Comparison of ENCODE assay signal across 8 cellular contexts in the genomic region with DNA sequence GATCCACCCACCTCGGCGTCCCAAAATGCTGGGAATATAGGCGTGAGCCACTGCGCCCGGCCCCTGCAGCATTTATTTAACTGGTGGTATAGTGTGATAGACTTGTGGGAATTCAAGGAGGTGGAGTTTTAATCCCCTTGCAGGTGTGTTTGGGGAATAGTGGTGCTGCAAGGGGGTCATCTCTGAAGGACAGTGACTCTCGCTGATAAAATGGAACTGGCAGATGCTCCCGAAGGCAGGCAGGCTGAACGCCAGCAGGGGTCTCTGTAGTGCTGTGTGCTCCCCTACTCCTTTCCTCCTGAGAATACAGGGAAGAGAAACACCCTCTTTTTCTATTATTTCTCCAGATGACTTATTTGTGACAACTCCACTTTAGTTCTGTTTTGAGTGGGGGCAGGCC. TPM values are rescaled to one million over a fixed set of nuclear protein-coding genes. Genes with fewer than 3 reads are reported as not detected.
A peak's percentile ranks its signal among the peaks of the same experiment; 100 is the strongest.
DNase-seq lines count a peak whose midpoint lies in the region; ATAC-seq, FAIRE-seq and TF ChIP-seq lines count a peak whose summit lies in the region.

No MANE protein-coding gene starts in this region.

- no peak for TF ChIP-seq POLR2A in uterus (IDR thresholded peaks at IDR 0.05)

- H3K27ac ChIP-seq in Panc1 (ENCODE audit: low read length): no peak overlapping the region
- no peak overlapping the region for H3K27ac ChIP-seq in uterus

- TF ChIP-seq CTCF in D721Med (IDR thresholded peaks at IDR 0.05; ENCODE audit: insufficient read depth, missing control alignments): peak; percentile 58
- peak; percentile 55 for TF ChIP-seq CTCF in Panc1 (IDR thresholded peaks at IDR 0.05)
- no peak for TF ChIP-seq CTCF in uterus (IDR thresholded peaks at IDR 0.05)

- H3K36me3 ChIP-seq in Panc1 (ENCODE audit: control insufficient read depth, insufficient read depth, low read length) (no peaks in the 10 kb centered on the region), uterus (no peaks in the 10 kb centered on the region)

- FAIRE-seq in D721Med (lab: Jason Lieb, UNC): no peak

- H3K4me1 ChIP-seq in Panc1 (ENCODE audit: control insufficient read depth, insufficient read depth, low read length) (peaks cover 3% of the 10 kb centered on the region; the same call in 1 of the 2 replicates), uterus (peaks cover 0 to 3% of the 10 kb centered on the region in 2 donors)

- BruUV-seq in Panc1 (replicated peaks; lab: Mats Ljungman, UMichigan): no TSS peak

- ATAC-seq in Panc1: no peak

- H3K27me3 ChIP-seq in Panc1 (ENCODE audit: control insufficient read depth, insufficient read depth, low read length) (no peaks in the 10 kb centered on the region), uterus (no peaks in the 10 kb centered on the region)

- no peak for DNase-seq in D721Med (ENCODE audit: insufficient read length, low spot score)
- DNase-seq in HCEC 1CT: peak; percentile 6
- no peak for DNase-seq in Panc1 (ENCODE audit: low read depth, low spot score)
- DNase-seq in iPS-NIHi11 (ENCODE audit: low spot score): peak; percentile 55
- no peak for DNase-seq in NCI-H2081 treated with DMSO at 0.1 percent for 48 hours (lab: John Stamatoyannopoulos, UW)
- DNase-seq in uterus: no peak
- DNase-seq in activated CD4-positive, CD25-positive, alpha-beta regulatory T cell treated with anti-CD3 and anti-CD28 coated beads, Interleukin-2, amount 50 U/mL, for 72 hours: no peak
- no peak for DNase-seq in activated effector memory CD4-positive, alpha-beta T cell treated with Interleukin-2 at 50 U/mL for 16 hours

- POLR2A ChIA-PET in Panc1 (lab: Charles Lee): no interaction called here

- H3K9me3 ChIP-seq in Panc1 (ENCODE audit: control insufficient read depth, insufficient read depth, low read depth, low read length): no peaks in the 10 kb centered on the region
- no peaks in the 10 kb centered on the region for H3K9me3 ChIP-seq in uterus

- CTCF ChIA-PET in Panc1 (lab: Charles Lee): no interaction called here

- intact Hi-C loops in Panc1 (cut with micrococcal nuclease; ENCODE audit: unreplicated experiment) (no loop called here), uterus (cut with DNase I; ENCODE audit: low total_unique reads) (no loop called here)

- in situ Hi-C loops in Panc1 (cut with HindIII; ENCODE audit: low pct_unique_long_range_greater_than_20kb, low sequenced_read_pairs): no loop called here

- H3K4me3 ChIP-seq in Panc1 (ENCODE audit: low read depth in 2 of 2, low read length in 2 of 2): no peak overlapping the region
- H3K4me3 ChIP-seq in uterus: no peak overlapping the region

RNA-seq across cellular contexts. Expression of gene OSCP1, which starts 4.0 kb away (rescaled TPM):
- total RNA-seq in Panc1 (2021; ENCODE audit: unreplicated experiment) (5.5 TPM), uterus (10 to 100 TPM in 2 of 4 donors, 1 to 10 TPM in 2; 2.4 to 22.4 (median 12.0) TPM)
- 7.3 TPM for polyA plus RNA-seq in Panc1 (2012; ENCODE audit: insufficient read length)

RNA-seq across cellular contexts. Expression of gene MRPS15, which starts 17.9 kb away (rescaled TPM):
- total RNA-seq in Panc1 (2021; ENCODE audit: unreplicated experiment) (113 TPM), uterus (10 to 100 TPM; 25.0 to 43.5 (median 36.3) TPM)
- 87.2 TPM for polyA plus RNA-seq in Panc1 (2012; ENCODE audit: insufficient read length)

RNA-seq across cellular contexts. Expression of gene CSF3R, which starts 36.5 kb away (rescaled TPM):
- 0.31 TPM for total RNA-seq in Panc1 (2021; ENCODE audit: unreplicated experiment)
- not detected for polyA plus RNA-seq in Panc1 (2012; ENCODE audit: insufficient read length)
- 1 to 10 TPM; 4.9 to 9.7 (median 6.6) TPM for total RNA-seq in uterus

RNA-seq across cellular contexts. Expression of gene LSM10, which starts 48.6 kb away (rescaled TPM):
- total RNA-seq in Panc1 (2021; ENCODE audit: unreplicated experiment) (53.7 TPM), uterus (10 to 100 TPM in 2 of 4 donors, 1 to 10 TPM in 2; 3.7 to 48.1 (median 15.1) TPM)
- 75.5 TPM for polyA plus RNA-seq in Panc1 (2012; ENCODE audit: insufficient read length)

Comparison
In these comparisons a context has a peak if more than half of its experiments do, and no peak if none do; other contexts are left out.
1. DNase-seq: peak in HCEC 1CT (single experiment) and iPS-NIHi11 (single experiment); none in D721Med (single experiment), Panc1 (single experiment), NCI-H2081 treated with DMSO at 0.1 percent for 48 hours (single experiment), uterus (0 of 2), activated CD4-positive, CD25-positive, alpha-beta regulatory T cell treated with anti-CD3 and anti-CD28 coated beads, Interleukin-2, amount 50 U/mL, for 72 hours (single experiment) and activated effector memory CD4-positive, alpha-beta T cell treated with Interleukin-2 at 50 U/mL for 16 hours (single experiment).
2. CTCF ChIP-seq: peak in D721Med (single experiment) and Panc1 (single experiment); none in uterus (0 of 4).